In the genomic region with DNA sequence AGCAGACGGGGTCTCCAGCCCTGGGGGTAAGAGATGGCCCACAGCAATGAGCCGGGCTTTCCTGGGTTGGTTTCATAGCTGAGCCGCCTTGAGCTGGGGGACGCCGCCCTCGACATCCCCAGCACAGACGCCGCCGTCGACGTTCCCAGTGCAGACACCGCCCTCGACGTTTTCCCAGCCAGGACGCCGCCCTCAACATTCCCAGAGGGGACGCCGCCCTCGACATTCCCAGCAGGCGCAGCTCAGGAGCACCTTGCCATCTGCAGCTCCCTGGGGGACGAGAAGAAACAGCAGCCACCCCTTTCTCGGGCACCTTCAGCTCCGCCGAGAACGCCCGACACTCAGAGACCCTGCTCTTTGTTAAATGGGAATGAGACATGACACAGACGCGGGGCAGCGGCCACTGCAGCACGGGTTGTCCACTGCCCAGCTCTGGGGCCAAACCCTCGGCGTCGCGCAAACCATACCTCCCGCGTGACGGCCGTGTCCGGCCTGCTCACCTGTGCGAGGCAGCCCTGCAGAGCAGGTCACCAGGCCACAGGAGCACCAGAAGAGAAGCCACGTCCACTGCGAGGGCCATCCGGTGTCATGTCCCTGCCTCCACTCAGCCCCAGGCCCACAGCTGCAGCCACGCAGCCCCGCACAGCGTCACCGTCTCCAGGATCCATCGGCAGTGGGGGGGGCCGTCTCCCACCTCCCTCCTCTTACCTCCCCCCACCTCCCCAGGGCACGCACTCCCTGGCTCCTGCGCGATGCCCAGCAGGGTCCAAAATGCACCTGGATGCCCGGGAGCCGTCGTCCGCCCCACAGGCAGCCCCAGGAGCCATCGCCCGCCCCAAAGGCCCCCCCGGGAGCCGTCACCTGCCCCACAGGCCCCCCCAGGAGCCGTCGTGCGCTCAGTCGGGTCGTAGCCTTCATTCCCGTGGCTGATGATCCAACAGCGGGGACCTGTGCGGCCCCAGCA, we compare ENCODE assay signal across 19 cellular contexts.
DNase-seq lines count a peak whose midpoint lies in the region; ATAC-seq, FAIRE-seq and TF ChIP-seq lines count a peak whose summit lies in the region.
"Had no signal": no experiment of that assay in that cellular context is flagged by ENCODE, and none has a peak within 500 bp of the region (broad histone marks: within the 10 kb centered on the region; RNA-seq: fewer than 3 reads in every experiment).

No MANE protein-coding gene starts in this region.

- WGBS in H1 (ENCODE audit: extremely low coverage in 1 of 2, insufficient coverage in 1 of 2, insufficient read length in 1 of 2, insufficient replicate concordance in 2 of 2, low coverage in 1 of 2, low lambda C conversion rate in 2 of 2, missing lambda C conversion rate in 1 of 2), 2 experiments: 83% methylated on average over 47 of the region's 68 CpGs; no CpG with 5 or more reads in 1 of the 2 experiments
- WGBS in neuronal stem cell (ENCODE audit: extremely low coverage in 2 of 2, insufficient read length in 2 of 2, insufficient replicate concordance in 1 of 2), 2 donors: no CpG with 5 or more reads among the region's 68 CpGs

- H4K8ac ChIP-seq in H1 (ENCODE audit: extremely low read depth, insufficient read depth, low read length): peak overlapping the region; percentile 68; the same call in 1 of the 2 replicates
- no peak overlapping the region for H4K8ac ChIP-seq in neuronal stem cell (ENCODE audit: low read depth, low read length)

- H2BK5ac ChIP-seq in H1 (ENCODE audit: low read depth, low read length) (no peak overlapping the region), neuronal stem cell (ENCODE audit: low read length) (no peak overlapping the region)

- H3K4me3 ChIP-seq in right atrium auricular region: no peak overlapping the region
- no peak overlapping the region for H3K4me3 ChIP-seq in H1 (ENCODE audit: extremely low read depth in 1 of 4, insufficient read depth in 2 of 4, low read depth in 3 of 4, low read length in 4 of 4)
- H3K4me3 ChIP-seq in neuronal stem cell (ENCODE audit: low read length in 2 of 2): peak overlapping the region in 1 of 2 donors; percentile 53
- H3K4me3 ChIP-seq: GM23338 had no signal

- H3K4ac ChIP-seq in H1 (replicated peaks; ENCODE audit: insufficient read length, low read depth, low read length) (no peak overlapping the region), neuronal stem cell (ENCODE audit: low read length) (no peak overlapping the region)

- H4K5ac ChIP-seq in H1 (ENCODE audit: insufficient read length, low read depth, low read length): no peak overlapping the region

- TF ChIP-seq RAD21 in H1 (IDR thresholded peaks at IDR 0.05 in 1 of 2, conservative IDR thresholded peaks at IDR 0.05 in 1 of 2; ENCODE audit: low read depth in 2 of 2, low read length in 2 of 2): no peak

- H3K36me3 ChIP-seq in right atrium auricular region: no peaks in the 10 kb centered on the region
- H3K36me3 ChIP-seq in H1 (ENCODE audit: control insufficient read depth in 2 of 4, insufficient read depth in 4 of 4, low read length in 3 of 4): no peaks in the 10 kb centered on the region
- no peaks in the 10 kb centered on the region for H3K36me3 ChIP-seq in neuronal stem cell (replicated peaks in 1 of 2; ENCODE audit: control insufficient read depth in 2 of 2, insufficient read depth in 2 of 2, low read length in 2 of 2)
- H3K36me3 ChIP-seq: BE2C had no signal

- POLR2A ChIA-PET in H1 (lab: Charles Lee; ENCODE audit: partially characterized antibody): interaction anchor here (1.4 kb wide), 1 partner anchor 17 kb away, joined by 3 read pairs; no protein-coding TSS in a partner anchor

- H3K27me3 ChIP-seq in right atrium auricular region: no peaks in the 10 kb centered on the region
- H3K27me3 ChIP-seq in H1 (replicated peaks in 1 of 4; ENCODE audit: control insufficient read depth in 3 of 4, extremely low read depth in 1 of 4, insufficient read depth in 3 of 4, low read length in 3 of 4): peaks cover 0 to 16% (median 9%) of the 10 kb centered on the region in 4 experiments; a peak in 4 of 7 replicates
- peaks cover 0 to 64% (median 0%) of the 10 kb centered on the region in 3 experiments for H3K27me3 ChIP-seq in neuronal stem cell (ENCODE audit: control insufficient read depth in 3 of 3, insufficient read depth in 3 of 3, low read depth in 1 of 3, low read length in 3 of 3)

- CTCF ChIA-PET in H1 (lab: Charles Lee; ENCODE audit: partially characterized antibody): interaction anchor here (0.6 to 3.3 kb wide), 7 partner anchors 8 to 219 kb away, joined by 3 to 17 read pairs (median 3); no protein-coding TSS in a partner anchor

- no peak for FAIRE-seq in H1 (lab: Jason Lieb, UNC)
- FAIRE-seq: A204.1, G401.6, GM12891 had no signal

- no peak overlapping the region; the same call in 1 of the 2 replicates for H3K18ac ChIP-seq in H1 (ENCODE audit: extremely low read depth, low read length)
- H3K18ac ChIP-seq in neuronal stem cell (ENCODE audit: low read length): peak overlapping the region; percentile 70

- H3K27ac ChIP-seq in right atrium auricular region (no peak overlapping the region), H1 (ENCODE audit: low read depth, low read length) (no peak overlapping the region), neuronal stem cell (replicated peaks; ENCODE audit: low read length) (no peak overlapping the region)
- H3K27ac ChIP-seq: HL-60 had no signal

- TF ChIP-seq CTCF in right atrium auricular region (IDR thresholded peaks at IDR 0.05) (no peak), H1 (IDR thresholded peaks at IDR 0.05; ENCODE audit: control extremely low read depth in 1 of 3, insufficient read depth in 1 of 3, low read depth in 1 of 3, low read length in 3 of 3) (no peak)

- H3K79me1 ChIP-seq in H1 (ENCODE audit: low read depth, low read length) (no peaks in the 10 kb centered on the region), neuronal stem cell (ENCODE audit: low read depth, low read length) (peaks cover 5% of the 10 kb centered on the region)

- ATAC-seq in Right ventricle myocardium superior (ENCODE audit: poor library complexity) (no peak), HG03565 (IDR thresholded peaks at IDR 0.05; ENCODE audit: unreplicated experiment) (no peak), HG03354 (IDR thresholded peaks at IDR 0.05; ENCODE audit: poor library complexity, severe bottlenecking, unreplicated experiment) (no peak)
- ATAC-seq: GM23338, HCT116 had no signal

- H3K56ac ChIP-seq in H1 (replicated peaks; ENCODE audit: insufficient read length, low read depth, low read length): no peak overlapping the region

- no peaks in the 10 kb centered on the region for H3K9me3 ChIP-seq in right atrium auricular region
- H3K9me3 ChIP-seq in H1 (ENCODE audit: insufficient read depth in 2 of 2, low read depth in 1 of 2, low read length in 1 of 2): no peaks in the 10 kb centered on the region; a peak in 1 of 4 replicates
- peaks cover 0 to 2% of the 10 kb centered on the region in 2 donors for H3K9me3 ChIP-seq in neuronal stem cell (replicated peaks in 1 of 2; ENCODE audit: control insufficient read depth in 2 of 2, insufficient read depth in 1 of 2, low read depth in 1 of 2, low read length in 2 of 2)
- H3K9me3 ChIP-seq: BE2C had no signal

- H4K20me1 ChIP-seq in H1 (replicated peaks in 1 of 2; ENCODE audit: control insufficient read depth in 1 of 2, insufficient read depth in 2 of 2, low read length in 2 of 2): peaks cover 0 to 2% of the 10 kb centered on the region in 2 experiments

- no peak overlapping the region for H4K91ac ChIP-seq in H1 (replicated peaks; ENCODE audit: insufficient read length, low read length)
- peak overlapping the region; percentile 72 for H4K91ac ChIP-seq in neuronal stem cell (ENCODE audit: low read depth, low read length, poor library complexity)

- peaks cover 3% of the 10 kb centered on the region; the same call in 1 of the 2 replicates for H3K23me2 ChIP-seq in H1 (ENCODE audit: low read depth, low read length)

- H2BK120ac ChIP-seq in H1 (replicated peaks; ENCODE audit: low read depth, low read length) (no peak overlapping the region), neuronal stem cell (ENCODE audit: low read depth, low read length) (no peak overlapping the region)

- no peaks in the 10 kb centered on the region for H3K4me1 ChIP-seq in right atrium auricular region
- no peaks in the 10 kb centered on the region; a peak in 1 of 7 replicates for H3K4me1 ChIP-seq in H1 (replicated peaks in 1 of 4; ENCODE audit: control insufficient read depth in 3 of 4, insufficient read depth in 4 of 4, low read length in 3 of 4)
- H3K4me1 ChIP-seq in neuronal stem cell (ENCODE audit: control insufficient read depth in 2 of 2, insufficient read depth in 1 of 2, low read depth in 1 of 2, low read length in 2 of 2): peaks cover 2 to 7% of the 10 kb centered on the region in 2 donors
- H3K4me1 ChIP-seq: BE2C had no signal

- H2AK5ac ChIP-seq in H1 (ENCODE audit: low read depth, low read length): no peak overlapping the region
- H2AK5ac ChIP-seq in neuronal stem cell (ENCODE audit: low read depth, low read length): peak overlapping the region; percentile 84

- H3K23ac ChIP-seq in H1 (ENCODE audit: insufficient read length): no peak overlapping the region
- H3K23ac ChIP-seq in neuronal stem cell (ENCODE audit: low read depth, low read length, poor library complexity): peak overlapping the region; percentile 73

- H3K4me2 ChIP-seq in H1 (ENCODE audit: insufficient read depth in 1 of 2, low read depth in 2 of 2, low read length in 2 of 2): no peak overlapping the region
- H3K4me2 ChIP-seq in neuronal stem cell (ENCODE audit: insufficient read depth, low read length, poor library complexity, severe bottlenecking): no peak overlapping the region
- H3K4me2 ChIP-seq: GM23338 had no signal

- no peak for TF ChIP-seq EP300 in H1 (IDR thresholded peaks at IDR 0.05; ENCODE audit: borderline replicate concordance in 1 of 2, low read depth in 2 of 2, low read length in 2 of 2)

- H3K9ac ChIP-seq in H1 (replicated peaks in 1 of 4; ENCODE audit: extremely low read depth in 1 of 4, low read depth in 3 of 4, low read length in 3 of 4) (no peak overlapping the region), neuronal stem cell (ENCODE audit: low read depth, low read length, poor library complexity) (peak overlapping the region; percentile 50)

- no peak overlapping the region for H2BK20ac ChIP-seq in H1 (ENCODE audit: low read length)

- H2BK15ac ChIP-seq in H1 (ENCODE audit: low read length) (no peak overlapping the region), neuronal stem cell (ENCODE audit: low read length) (peak overlapping the region; percentile 67)

- H3K79me2 ChIP-seq in H1 (ENCODE audit: control insufficient read depth in 1 of 2, insufficient read depth in 2 of 2, low read length in 2 of 2): no peaks in the 10 kb centered on the region

- DNase-seq in Right ventricle myocardium superior (peak; percentile 35), right atrium auricular region (ENCODE audit: low spot score) (no peak), NCI-H2171 treated with DMSO at 0.1 percent for 48 hours (lab: John Stamatoyannopoulos, UW) (peak; percentile 45), H1 (ENCODE audit: low read depth in 1 of 2, low spot score in 2 of 2) (no peak), neuronal stem cell (ENCODE audit: low spot score) (no peak)
- DNase-seq: ACHN; BE2C; CD4-positive, CD25-positive, alpha-beta regulatory T cell; COR-L47; DMS 273 treated with DMSO at 0.1 percent for 48 hours; H7 had no signal

- H3K14ac ChIP-seq in H1 (ENCODE audit: insufficient read length): no peak overlapping the region
- peak overlapping the region; percentile 94 for H3K14ac ChIP-seq in neuronal stem cell (ENCODE audit: low read length)

- no peak overlapping the region for H2AFZ ChIP-seq in H1 (ENCODE audit: low read length)
- H2AFZ ChIP-seq in neuronal stem cell (ENCODE audit: low read length): no peak overlapping the region
- H2AFZ ChIP-seq: GM23338 had no signal

- intact Hi-C loops in Right ventricle myocardium superior (cut with DNase I): no loop called here

- TF ChIP-seq POLR2A in H1 (IDR thresholded peaks at IDR 0.05; ENCODE audit: control extremely low read depth in 1 of 2, low read depth in 2 of 2, low read length in 2 of 2): no peak

- H2BK12ac ChIP-seq in H1 (ENCODE audit: low read depth, low read length): no peak overlapping the region
- peak overlapping the region; percentile 41 for H2BK12ac ChIP-seq in neuronal stem cell (ENCODE audit: low read length)

Comparison
In these comparisons a context has a peak if more than half of its experiments do, and no peak if none do; other contexts are left out.
1. DNase-seq: peak in Right ventricle myocardium superior (single experiment) and NCI-H2171 treated with DMSO at 0.1 percent for 48 hours (single experiment); none in right atrium auricular region (single experiment), H1 (0 of 2) and neuronal stem cell (single experiment).